Comparison of ENCODE assay signal across 7 cellular contexts in the genomic region with DNA sequence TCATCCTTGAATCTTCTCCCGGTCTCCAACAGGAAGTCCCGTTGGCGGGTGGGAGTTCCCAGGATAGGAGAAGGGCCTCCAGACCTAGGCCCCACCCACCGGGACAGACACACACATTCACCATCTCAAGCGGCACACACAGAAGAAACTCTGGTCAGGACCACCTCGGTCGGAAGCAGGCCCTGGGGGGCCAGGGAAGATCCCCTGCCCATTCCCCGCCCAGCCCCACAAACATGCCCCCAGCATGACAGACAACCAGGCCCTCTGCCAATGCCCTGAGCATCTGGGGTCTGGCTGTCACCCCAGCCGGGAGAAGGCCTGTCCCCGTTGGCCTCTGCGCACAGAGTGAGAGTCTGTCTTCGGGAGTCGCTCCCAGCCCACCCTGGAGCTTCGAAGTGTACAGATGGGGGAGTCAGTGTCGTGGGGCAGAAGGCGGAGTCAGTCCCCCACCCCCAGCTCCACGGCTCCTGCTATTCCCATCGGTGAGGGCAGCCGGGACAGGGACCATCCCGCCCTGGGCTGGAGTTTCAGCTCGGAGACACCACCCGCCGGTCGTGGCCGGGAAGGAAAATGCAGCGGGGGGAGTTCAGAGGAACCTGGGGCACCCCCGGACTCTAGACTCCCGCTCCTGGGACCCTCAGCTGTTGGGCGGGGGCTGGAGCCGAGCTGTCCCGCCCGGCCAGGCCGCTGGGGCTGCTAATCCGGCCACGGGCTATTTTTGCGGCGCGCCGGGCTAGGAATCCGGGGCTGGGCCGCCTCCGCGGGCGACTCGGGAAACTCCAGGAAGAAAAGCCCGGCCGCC. TPM values are rescaled to one million over a fixed set of nuclear protein-coding genes. Genes with fewer than 3 reads are reported as not detected.
DNase-seq lines count a peak whose midpoint lies in the region; ATAC-seq, FAIRE-seq and TF ChIP-seq lines count a peak whose summit lies in the region.

No MANE protein-coding gene starts in this region.

- DNase-seq in H54 (ENCODE audit: insufficient read length, low spot score) (peak; percentile 93), SK-N-DZ (ENCODE audit: low spot score) (peak; percentile 63), fibroblast of peridontal ligament (ENCODE audit: extremely low read depth) (peak; percentile 65), neuronal stem cell (ENCODE audit: low spot score) (peak; percentile 29), NCI-H446 treated with DMSO at 0.1 percent for 48 hours (lab: John Stamatoyannopoulos, UW) (no peak)

- H3K9me3 ChIP-seq in neuronal stem cell (replicated peaks in 1 of 2; ENCODE audit: control insufficient read depth in 2 of 2, insufficient read depth in 1 of 2, low read depth in 1 of 2, low read length in 2 of 2) = no peaks in the 10 kb centered on the region

- peaks cover 3% of the 10 kb centered on the region for H3K79me1 ChIP-seq in neuronal stem cell (ENCODE audit: low read depth, low read length)

- H3K18ac ChIP-seq in neuronal stem cell (ENCODE audit: low read length) = peak overlapping the region; percentile 92

- peak overlapping the region; percentile 79 for H2BK5ac ChIP-seq in neuronal stem cell (ENCODE audit: low read length)

- peak overlapping the region; percentile 92 for H3K4me2 ChIP-seq in neuronal stem cell (ENCODE audit: insufficient read depth, low read length, poor library complexity, severe bottlenecking)

- H3K23ac ChIP-seq in neuronal stem cell (ENCODE audit: low read depth, low read length, poor library complexity) = peak overlapping the region; percentile 92

- peak overlapping the region; percentile 70 to 81 for H3K4me3 ChIP-seq in neuronal stem cell (ENCODE audit: low read length in 2 of 2)

- H3K36me3 ChIP-seq in neuronal stem cell (replicated peaks in 1 of 2; ENCODE audit: control insufficient read depth in 2 of 2, insufficient read depth in 2 of 2, low read length in 2 of 2) = no peaks in the 10 kb centered on the region

- no CpG with 5 or more reads among the region's 47 CpGs for WGBS in neuronal stem cell (ENCODE audit: extremely low coverage in 2 of 2, insufficient read length in 2 of 2, insufficient replicate concordance in 1 of 2), 2 donors

- no peak overlapping the region for H3K4ac ChIP-seq in neuronal stem cell (ENCODE audit: low read length)

- H3K14ac ChIP-seq in neuronal stem cell (ENCODE audit: low read length) = peak overlapping the region; percentile 90

- peak overlapping the region; percentile 51 for H2BK15ac ChIP-seq in neuronal stem cell (ENCODE audit: low read length)

- H2BK12ac ChIP-seq in neuronal stem cell (ENCODE audit: low read length) = peak overlapping the region; percentile 89

- H4K91ac ChIP-seq in neuronal stem cell (ENCODE audit: low read depth, low read length, poor library complexity) = no peak overlapping the region

- H4K8ac ChIP-seq in neuronal stem cell (ENCODE audit: low read depth, low read length) = no peak overlapping the region

- H2AFZ ChIP-seq in neuronal stem cell (ENCODE audit: low read length) = peak overlapping the region; percentile 86

- H3K27me3 ChIP-seq in neuronal stem cell (ENCODE audit: control insufficient read depth in 3 of 3, insufficient read depth in 3 of 3, low read depth in 1 of 3, low read length in 3 of 3) = peaks cover 0 to 3% (median 0%) of the 10 kb centered on the region in 3 experiments

- no peak for FAIRE-seq in H54 (lab: Jason Lieb, UNC)

- peak overlapping the region; percentile 43 for H3K27ac ChIP-seq in neuronal stem cell (replicated peaks; ENCODE audit: low read length)

- peak overlapping the region; percentile 98 for H2AK5ac ChIP-seq in neuronal stem cell (ENCODE audit: low read depth, low read length)

- TF ChIP-seq POLR2A in H54 (IDR thresholded peaks at IDR 0.05; ENCODE audit: low read depth, low read length) = peak; percentile 60

- H3K4me1 ChIP-seq in neuronal stem cell (ENCODE audit: control insufficient read depth in 2 of 2, insufficient read depth in 1 of 2, low read depth in 1 of 2, low read length in 2 of 2) = peaks cover 63 to 64% of the 10 kb centered on the region in 2 donors

- ATAC-seq in GM18873 (IDR thresholded peaks at IDR 0.05; ENCODE audit: low FRiP score, unreplicated experiment) (no peak), GM21381 (IDR thresholded peaks at IDR 0.05; ENCODE audit: unreplicated experiment) (no peak)

- peak overlapping the region; percentile 16 for H2BK120ac ChIP-seq in neuronal stem cell (ENCODE audit: low read depth, low read length)

- H3K9ac ChIP-seq in neuronal stem cell (ENCODE audit: low read depth, low read length, poor library complexity) = peak overlapping the region; percentile 88

RNA-seq across cellular contexts. Expression of a gene that starts 0.7 kb away (rescaled TPM):
- 0.60 and 3.3 TPM in 2 replicates for polyA plus RNA-seq in SK-N-DZ (2014; cell fraction: cytosol; rRNA removed)
- 15.2 and 16.0 TPM in 2 replicates for polyA plus RNA-seq in SK-N-DZ (2014; cell fraction: nucleus; rRNA removed)
- 30.6 TPM for polyA plus RNA-seq in neuronal stem cell (2013, experiment 1 of 2)
- 27.2 TPM for polyA plus RNA-seq in neuronal stem cell (2013, experiment 2 of 2)

RNA-seq across cellular contexts. Expression of a gene that starts 6.3 kb away (rescaled TPM):
- polyA plus RNA-seq in SK-N-DZ (2014; cell fraction: cytosol; rRNA removed) = 69.5 and 87.0 TPM in 2 replicates
- polyA plus RNA-seq in SK-N-DZ (2014; cell fraction: nucleus; rRNA removed) = 45.3 and 75.7 TPM in 2 replicates
- 53.1 TPM for polyA plus RNA-seq in neuronal stem cell (2013, experiment 1 of 2)
- polyA plus RNA-seq in neuronal stem cell (2013, experiment 2 of 2) = 52.7 TPM

RNA-seq across cellular contexts. Expression of a gene that starts 18.1 kb away (rescaled TPM):
- 82.8 and 118 TPM in 2 replicates for polyA plus RNA-seq in SK-N-DZ (2014; cell fraction: cytosol; rRNA removed)
- polyA plus RNA-seq in SK-N-DZ (2014; cell fraction: nucleus; rRNA removed) = 39.4 and 52.0 TPM in 2 replicates
- 41.3 TPM for polyA plus RNA-seq in neuronal stem cell (2013, experiment 1 of 2)
- 39.6 TPM for polyA plus RNA-seq in neuronal stem cell (2013, experiment 2 of 2)

RNA-seq across cellular contexts. Expression of a gene that starts 18.3 kb away (rescaled TPM):
- polyA plus RNA-seq in SK-N-DZ (2014; cell fraction: cytosol; rRNA removed) = 22.1 and 27.1 TPM in 2 replicates
- 13.1 and 25.6 TPM in 2 replicates for polyA plus RNA-seq in SK-N-DZ (2014; cell fraction: nucleus; rRNA removed)
- 26.4 TPM for polyA plus RNA-seq in neuronal stem cell (2013, experiment 1 of 2)
- 26.4 TPM for polyA plus RNA-seq in neuronal stem cell (2013, experiment 2 of 2)
